In genomic region chr11:119730347-119730613, GRCh38 we compare ENCODE assay signal across 8 cellular contexts. TPM values are rescaled to one million over a fixed set of nuclear protein-coding genes. Genes with fewer than 3 reads are reported as not detected.
DNase-seq lines count a peak whose midpoint lies in the region; ATAC-seq and TF ChIP-seq lines count a peak whose summit lies in the region.

No MANE protein-coding gene starts in this region.

- H3K9me3 ChIP-seq in CD4-positive, alpha-beta T cell (ENCODE audit: control insufficient read depth, low read length), result no peaks in the 10 kb centered on the region
- no peaks in the 10 kb centered on the region for H3K9me3 ChIP-seq in PC-9 (ENCODE audit: insufficient read depth, low read depth)
- no peaks in the 10 kb centered on the region for H3K9me3 ChIP-seq in esophagus (ENCODE audit: control insufficient read depth in 2 of 2, insufficient read depth in 1 of 2, low read depth in 1 of 2, low read length in 1 of 2)
- no peaks in the 10 kb centered on the region for H3K9me3 ChIP-seq in ovary

- DNase-seq in CD4-positive, alpha-beta T cell, result no peak
- DNase-seq in PC-9 (no peak), ovary (no peak), NCI-H1930 (lab: John Stamatoyannopoulos, UW) (no peak), cortex of kidney (lab: John Stamatoyannopoulos, UW) (no peak)
- no peak for DNase-seq in stimulated activated CD4-positive, alpha-beta T cell treated with anti-CD3 and anti-CD28 coated beads, Interleukin-4, amount 100 ng/mL, for 24 hours

- TF ChIP-seq CTCF in CD4-positive, alpha-beta T cell (IDR thresholded peaks at IDR 0.05), result no peak
- TF ChIP-seq CTCF in PC-9 (conservative IDR thresholded peaks at IDR 0.05) (no peak), ovary (IDR thresholded peaks at IDR 0.05) (no peak)

- H2AFZ ChIP-seq in PC-9, result no peak overlapping the region; the same call in 1 of the 2 replicates

- H3K9me2 ChIP-seq in PC-9 (ENCODE audit: insufficient read depth), result no peaks in the 10 kb centered on the region

- no peak for TF ChIP-seq POLR2A in ovary (IDR thresholded peaks at IDR 0.05)

- peak overlapping the region; percentile 89 for H3K4me3 Mint-ChIP-seq in CD4-positive, alpha-beta T cell

- H3K27me3 ChIP-seq in CD4-positive, alpha-beta T cell (ENCODE audit: control insufficient read depth, insufficient read depth, low read length), result peaks cover 40% of the 10 kb centered on the region
- H3K27me3 ChIP-seq in PC-9 (ENCODE audit: insufficient read depth, low read depth) (peaks cover 18% of the 10 kb centered on the region; the same call in 1 of the 2 replicates), esophagus (ENCODE audit: control insufficient read depth in 1 of 2, insufficient read depth in 2 of 2, low read length in 2 of 2) (no peaks in the 10 kb centered on the region), ovary (no peaks in the 10 kb centered on the region)

- H3K9me3 Mint-ChIP-seq in CD4-positive, alpha-beta T cell, result no peaks in the 10 kb centered on the region

- H3K27ac ChIP-seq in CD4-positive, alpha-beta T cell (ENCODE audit: low read depth, low read length), result no peak overlapping the region
- H3K27ac ChIP-seq in PC-9 (no peak overlapping the region), esophagus (ENCODE audit: low read depth in 2 of 2, low read length in 1 of 2) (peak overlapping the region in 1 of 2 donors; percentile 96), ovary (no peak overlapping the region)

- no peaks in the 10 kb centered on the region for H3F3A ChIP-seq in PC-9 (ENCODE audit: insufficient read depth, low read depth)

- H3K4me2 ChIP-seq in PC-9, result peak overlapping the region; percentile 95; the same call in 1 of the 2 replicates

- CTCF ChIA-PET in CD4-positive, alpha-beta T cell (lab: Charles Lee), result interaction anchor here (1.5 to 1.7 kb wide), 2 partner anchors 9 to 27 kb away, joined by 3 to 11 read pairs; no protein-coding TSS in a partner anchor
- CTCF ChIA-PET in PC-9 (lab: Charles Lee), result interaction anchor here (1.4 kb wide), 1 partner anchor 31 kb away, joined by 3 read pairs; no protein-coding TSS in a partner anchor

- TF ChIP-seq EP300 in ovary (IDR thresholded peaks at IDR 0.05), result no peak

- ATAC-seq in CD4-positive, alpha-beta T cell (ENCODE audit: poor library complexity), result no peak
- ATAC-seq in HG03432 (IDR thresholded peaks at IDR 0.05; ENCODE audit: unreplicated experiment), result no peak

- H3K27ac Mint-ChIP-seq in CD4-positive, alpha-beta T cell, result peak overlapping the region; percentile 24

- intact Hi-C loops in CD4-positive, alpha-beta T cell (cut with DNase I, micrococcal nuclease), result loop anchor here in 1 of 2 experiments (10.0 kb wide), 1 partner anchor 375 kb away; no protein-coding TSS in a partner anchor
- intact Hi-C loops in PC-9 (cut with micrococcal nuclease; ENCODE audit: unreplicated experiment), result no loop called here
- intact Hi-C loops in ovary (cut with DNase I), result no loop called here

- POLR2A ChIA-PET in CD4-positive, alpha-beta T cell (lab: Charles Lee), result no interaction called here
- POLR2A ChIA-PET in PC-9 (lab: Charles Lee; ENCODE audit: unreplicated experiment), result no interaction called here

- 19 to 26% methylated on average over 7 of the region's 7 CpGs for WGBS in esophagus, 2 donors
- 32 to 60% (median 46%) methylated on average over 7 of the region's 7 CpGs for WGBS in ovary, 3 donors

- peaks cover 6% of the 10 kb centered on the region for H4K20me1 ChIP-seq in PC-9 (ENCODE audit: insufficient read depth)

- no TSS peak for BruUV-seq in PC-9 (replicated peaks; lab: Mats Ljungman, UMichigan)

- peaks cover 33% of the 10 kb centered on the region for H3K27me3 Mint-ChIP-seq in CD4-positive, alpha-beta T cell

- peaks cover 4% of the 10 kb centered on the region for H3K36me3 Mint-ChIP-seq in CD4-positive, alpha-beta T cell (ENCODE audit: low read depth)

- H3K4me1 ChIP-seq in PC-9 (replicated peaks; ENCODE audit: insufficient read depth) (peaks cover 21% of the 10 kb centered on the region), esophagus (ENCODE audit: control insufficient read depth in 2 of 2, insufficient read depth in 2 of 2, low read length in 1 of 2) (peaks cover 8 to 11% of the 10 kb centered on the region in 2 donors), ovary (ENCODE audit: insufficient read depth) (peaks cover 11% of the 10 kb centered on the region)

- H3K4me3 ChIP-seq in PC-9 (no peak overlapping the region), esophagus (ENCODE audit: low read depth in 1 of 2, low read length in 2 of 2) (peak overlapping the region; percentile 84 to 96), ovary (peak overlapping the region; percentile 67)

- peaks cover 5% of the 10 kb centered on the region for H3K4me1 Mint-ChIP-seq in CD4-positive, alpha-beta T cell (ENCODE audit: low read depth)

- H3K36me3 ChIP-seq in PC-9 (ENCODE audit: low read depth) (no peaks in the 10 kb centered on the region), esophagus (ENCODE audit: control insufficient read depth in 2 of 2, insufficient read depth in 2 of 2, low read length in 1 of 2) (peaks cover 0 to 3% of the 10 kb centered on the region in 2 donors), ovary (no peaks in the 10 kb centered on the region)

- peaks cover 31% of the 10 kb centered on the region for H3K79me2 ChIP-seq in PC-9 (ENCODE audit: low read depth)

RNA-seq across cellular contexts. Expression of gene NECTIN1, which starts 1.3 kb away (rescaled TPM):
- 1 to 10 TPM; 2.5 to 3.4 TPM for total RNA-seq in CD4-positive, alpha-beta T cell
- total RNA-seq in PC-9 (2021) (17.6 and 21.5 TPM in 2 replicates), ovary (10 to 100 TPM in 1 of 7 donors, 1 to 10 TPM in 6; 1.5 to 12.1 (median 6.3) TPM)
- polyA plus RNA-seq in esophagus (10 to 100 TPM; 79.6 to 89.9 TPM), ovary (1 to 10 TPM; 3.8 to 4.2 TPM)
